ENCODE assay signal across 9 cellular contexts in the genomic region with DNA sequence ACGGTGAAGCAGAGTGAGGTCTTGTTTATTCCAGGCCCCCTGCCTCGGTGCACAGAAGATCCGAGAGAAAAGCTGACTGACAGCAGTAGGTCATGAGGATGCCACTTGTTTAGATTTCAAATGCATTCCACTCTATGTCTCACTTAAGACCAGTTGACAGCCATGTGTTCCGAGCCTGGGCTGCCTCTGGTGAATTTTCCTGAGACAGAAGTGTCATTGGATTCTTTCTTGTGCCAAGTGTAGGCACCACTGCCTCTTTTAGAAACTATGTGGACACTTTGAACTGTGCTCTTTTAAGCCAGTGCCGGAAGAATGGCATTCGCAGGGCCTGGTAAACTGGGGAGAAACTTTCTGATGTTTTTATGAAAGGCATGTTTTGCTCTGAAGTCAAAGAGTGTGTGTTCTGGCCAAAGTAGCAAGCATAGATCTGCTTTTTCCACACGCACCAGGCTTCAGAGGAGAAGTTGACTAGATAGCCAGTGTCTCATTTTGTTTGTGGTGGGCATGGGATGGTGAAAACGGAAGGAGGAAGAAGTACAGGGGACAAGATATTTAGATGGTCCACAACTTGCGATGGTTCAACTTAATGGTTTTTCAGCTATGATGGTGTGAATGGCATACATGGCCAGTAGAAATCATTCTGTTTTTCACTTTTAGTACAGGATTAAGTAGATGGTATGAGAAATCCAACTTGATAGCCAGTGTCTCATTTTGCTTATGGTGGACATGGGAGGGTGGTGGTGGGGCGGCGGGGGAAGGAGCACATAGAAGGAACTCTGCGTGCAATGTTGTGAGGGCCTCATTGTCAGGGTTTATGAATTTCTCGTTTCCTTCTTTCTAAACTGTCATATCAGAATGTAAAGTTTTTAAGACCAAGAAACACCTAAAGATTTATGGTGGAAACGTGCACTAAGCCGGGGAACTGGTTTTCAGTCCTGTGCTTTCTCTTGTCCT. TPM values are rescaled to one million over a fixed set of nuclear protein-coding genes. Genes with fewer than 3 reads are reported as not detected.
DNase-seq lines count a peak whose midpoint lies in the region; ATAC-seq and TF ChIP-seq lines count a peak whose summit lies in the region.
"Had no signal": no experiment of that assay in that cellular context is flagged by ENCODE, and none has a peak within 500 bp of the region (broad histone marks: within the 10 kb centered on the region; RNA-seq: fewer than 3 reads in every experiment).

No MANE protein-coding gene starts in this region.

- peaks cover 28% of the 10 kb centered on the region for H3F3A ChIP-seq in MM.1S (ENCODE audit: insufficient read depth, low read length)

- no peaks in the 10 kb centered on the region for H3K36me3 ChIP-seq in MM.1S (replicated peaks; ENCODE audit: insufficient read depth, low read length)

- H3K4me1 Mint-ChIP-seq in activated naive CD4-positive, alpha-beta T cell treated with anti-CD3 and anti-CD28 coated beads for 36 hours (ENCODE audit: low read depth), result peaks cover 37% of the 10 kb centered on the region
- peaks cover 35% of the 10 kb centered on the region for H3K4me1 Mint-ChIP-seq in type B pancreatic cell (ENCODE audit: unreplicated experiment)

- peak overlapping the region; percentile 85 for H3K9ac ChIP-seq in MM.1S (ENCODE audit: low read length)

- WGBS in right cardiac atrium, result 62% methylated on average over 15 of the region's 15 CpGs

- DNase-seq in activated naive CD4-positive, alpha-beta T cell treated with anti-CD3 and anti-CD28 coated beads for 36 hours, result no peak
- DNase-seq in activated naive CD4-positive, alpha-beta T cell treated with Interleukin-2 at 50 U/mL for 16 hours, result no peak
- DNase-seq in MM.1S (no peak), right cardiac atrium (no peak), type B pancreatic cell (ENCODE audit: extremely low spot score, unreplicated experiment) (no peak), AG08395 (ENCODE audit: low spot score) (no peak), NCI-H82 (lab: John Stamatoyannopoulos, UW) (no peak), SKM-1 (lab: John Stamatoyannopoulos, UW; ENCODE audit: unreplicated experiment) (no peak)

- no peak for TF ChIP-seq CTCF in MM.1S (IDR thresholded peaks at IDR 0.05; ENCODE audit: low read length)
- no peak for TF ChIP-seq CTCF in type B pancreatic cell (conservative IDR thresholded peaks at IDR 0.05)

- peak; percentile 37 to 65 for ATAC-seq in right cardiac atrium

- no peak overlapping the region for H2AFZ ChIP-seq in MM.1S (ENCODE audit: low read length)

- no peaks in the 10 kb centered on the region for H3K9me3 Mint-ChIP-seq in activated naive CD4-positive, alpha-beta T cell treated with anti-CD3 and anti-CD28 coated beads for 36 hours
- H3K9me3 Mint-ChIP-seq in type B pancreatic cell, result no peaks in the 10 kb centered on the region

- H3K27ac ChIP-seq in MM.1S (ENCODE audit: low read length) (peak overlapping the region; percentile 98), right cardiac atrium (ENCODE audit: low read length) (peak overlapping the region; percentile 92)

- H3K9me3 ChIP-seq in MM.1S (replicated peaks; ENCODE audit: insufficient read depth, low read length) (no peaks in the 10 kb centered on the region), right cardiac atrium (ENCODE audit: control insufficient read depth, low read length) (no peaks in the 10 kb centered on the region)
- H3K9me3 ChIP-seq: SJSA1 had no signal

- H3K4me1 ChIP-seq in MM.1S (ENCODE audit: low read length) (peaks cover 43% of the 10 kb centered on the region), right cardiac atrium (ENCODE audit: control insufficient read depth, insufficient read depth, low read length) (peaks cover 33% of the 10 kb centered on the region)

- H3K4me3 Mint-ChIP-seq in activated naive CD4-positive, alpha-beta T cell treated with anti-CD3 and anti-CD28 coated beads for 36 hours, result no peak overlapping the region
- H3K4me3 Mint-ChIP-seq in type B pancreatic cell, result no peak overlapping the region

- no peaks in the 10 kb centered on the region for H4K20me1 ChIP-seq in MM.1S (ENCODE audit: insufficient read depth, low read length)

- H3K4me3 ChIP-seq in MM.1S (ENCODE audit: low read length) (peak overlapping the region; percentile 3; the same call in 1 of the 2 replicates), right cardiac atrium (ENCODE audit: low read length) (no peak overlapping the region)
- H3K4me3 ChIP-seq: SJSA1 had no signal

- peak overlapping the region; percentile 88 for H3K4me2 ChIP-seq in MM.1S (ENCODE audit: low read depth, low read length)

- H3K36me3 Mint-ChIP-seq in activated naive CD4-positive, alpha-beta T cell treated with anti-CD3 and anti-CD28 coated beads for 36 hours (ENCODE audit: low read depth), result peaks cover 2% of the 10 kb centered on the region
- peaks cover 15% of the 10 kb centered on the region for H3K36me3 Mint-ChIP-seq in type B pancreatic cell

- intact Hi-C loops in activated naive CD4-positive, alpha-beta T cell treated with anti-CD3 and anti-CD28 coated beads for 36 hours (cut with micrococcal nuclease), result no loop called here
- intact Hi-C loops in right cardiac atrium (cut with DNase I), result no loop called here

- no peaks in the 10 kb centered on the region for H3K27me3 Mint-ChIP-seq in activated naive CD4-positive, alpha-beta T cell treated with anti-CD3 and anti-CD28 coated beads for 36 hours (ENCODE audit: low read depth)
- no peaks in the 10 kb centered on the region for H3K27me3 Mint-ChIP-seq in type B pancreatic cell

- H3K27ac Mint-ChIP-seq in activated naive CD4-positive, alpha-beta T cell treated with anti-CD3 and anti-CD28 coated beads for 36 hours, result peak overlapping the region; percentile 66
- H3K27ac Mint-ChIP-seq in type B pancreatic cell, result peak overlapping the region; percentile 68

- H3K79me2 ChIP-seq in MM.1S (ENCODE audit: low read length), result peaks cover 85% of the 10 kb centered on the region

- H3K27me3 ChIP-seq in MM.1S (replicated peaks; ENCODE audit: insufficient read depth, low read length) (no peaks in the 10 kb centered on the region), right cardiac atrium (ENCODE audit: control insufficient read depth, insufficient read depth) (no peaks in the 10 kb centered on the region)
- H3K27me3 ChIP-seq: SJSA1 had no signal

- CTCF ChIA-PET in activated naive CD4-positive, alpha-beta T cell treated with anti-CD3 and anti-CD28 coated beads for 36 hours (lab: Charles Lee), result no interaction called here

- H3K9me2 ChIP-seq in MM.1S (replicated peaks; ENCODE audit: insufficient read depth, low read length), result no peaks in the 10 kb centered on the region

RNA-seq across cellular contexts. Expression of a gene that starts 41.5 kb away (rescaled TPM):
- not detected for total RNA-seq in activated naive CD4-positive, alpha-beta T cell treated with anti-CD3 and anti-CD28 coated beads for 36 hours
- total RNA-seq in right cardiac atrium (not detected), type B pancreatic cell (ENCODE audit: low replicate concordance) (0.14 TPM in 1 of 2 replicates, not detected in the other)
- 0.11 TPM for polyA plus RNA-seq in right cardiac atrium
- total RNA-seq: SJSA1 had no signal

RNA-seq across cellular contexts. Expression of a gene that starts 52.0 kb away (rescaled TPM):
- 10 to 100 TPM; 10.5 to 11.8 TPM for total RNA-seq in activated naive CD4-positive, alpha-beta T cell treated with anti-CD3 and anti-CD28 coated beads for 36 hours
- 10 to 100 TPM; 35.2 to 50.5 (median 37.8) TPM for total RNA-seq in right cardiac atrium
- polyA plus RNA-seq in right cardiac atrium, result 19.1 TPM
- 40.3 and 80.4 TPM in 2 replicates for total RNA-seq in type B pancreatic cell (ENCODE audit: low replicate concordance)

RNA-seq across cellular contexts. Expression of a gene that starts 58.3 kb away (rescaled TPM):
- 1 to 10 TPM; 5.6 to 5.8 TPM for total RNA-seq in activated naive CD4-positive, alpha-beta T cell treated with anti-CD3 and anti-CD28 coated beads for 36 hours
- total RNA-seq in right cardiac atrium (10 to 100 TPM; 17.7 to 25.8 (median 20.4) TPM), type B pancreatic cell (ENCODE audit: low replicate concordance) (19.0 and 21.8 TPM in 2 replicates)
- 24.4 TPM for polyA plus RNA-seq in right cardiac atrium
